Comparison of ENCODE assay signal across 1 cellular context in the genomic region with DNA sequence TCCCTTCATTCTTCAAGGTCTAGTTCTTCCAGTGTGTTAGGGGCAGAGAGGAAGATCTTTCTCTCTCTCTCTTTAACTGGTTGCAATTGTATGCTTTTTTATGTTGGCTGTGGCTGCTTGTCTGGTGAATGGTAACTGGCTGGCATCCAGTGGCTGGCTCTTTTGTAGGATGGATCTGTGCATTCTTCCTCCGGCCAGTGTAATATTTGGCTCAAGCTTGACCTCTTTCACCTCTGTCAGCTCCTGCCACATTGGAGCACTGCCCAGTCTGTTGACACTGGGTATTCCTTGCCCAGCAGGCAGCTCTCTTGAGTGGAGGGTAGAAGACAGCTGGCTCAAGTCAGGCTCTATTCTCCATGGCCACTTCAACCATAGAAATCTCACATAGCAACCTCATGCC.
TF ChIP-seq lines count a peak whose summit lies in the region.

No MANE protein-coding gene starts in this region.

TF ChIP-seq in HepG2, 621 proteins besides CTCF, POLR2A, EP300 and RAD21 (continued from another document):
- TF ChIP-seq, protein P1, sequence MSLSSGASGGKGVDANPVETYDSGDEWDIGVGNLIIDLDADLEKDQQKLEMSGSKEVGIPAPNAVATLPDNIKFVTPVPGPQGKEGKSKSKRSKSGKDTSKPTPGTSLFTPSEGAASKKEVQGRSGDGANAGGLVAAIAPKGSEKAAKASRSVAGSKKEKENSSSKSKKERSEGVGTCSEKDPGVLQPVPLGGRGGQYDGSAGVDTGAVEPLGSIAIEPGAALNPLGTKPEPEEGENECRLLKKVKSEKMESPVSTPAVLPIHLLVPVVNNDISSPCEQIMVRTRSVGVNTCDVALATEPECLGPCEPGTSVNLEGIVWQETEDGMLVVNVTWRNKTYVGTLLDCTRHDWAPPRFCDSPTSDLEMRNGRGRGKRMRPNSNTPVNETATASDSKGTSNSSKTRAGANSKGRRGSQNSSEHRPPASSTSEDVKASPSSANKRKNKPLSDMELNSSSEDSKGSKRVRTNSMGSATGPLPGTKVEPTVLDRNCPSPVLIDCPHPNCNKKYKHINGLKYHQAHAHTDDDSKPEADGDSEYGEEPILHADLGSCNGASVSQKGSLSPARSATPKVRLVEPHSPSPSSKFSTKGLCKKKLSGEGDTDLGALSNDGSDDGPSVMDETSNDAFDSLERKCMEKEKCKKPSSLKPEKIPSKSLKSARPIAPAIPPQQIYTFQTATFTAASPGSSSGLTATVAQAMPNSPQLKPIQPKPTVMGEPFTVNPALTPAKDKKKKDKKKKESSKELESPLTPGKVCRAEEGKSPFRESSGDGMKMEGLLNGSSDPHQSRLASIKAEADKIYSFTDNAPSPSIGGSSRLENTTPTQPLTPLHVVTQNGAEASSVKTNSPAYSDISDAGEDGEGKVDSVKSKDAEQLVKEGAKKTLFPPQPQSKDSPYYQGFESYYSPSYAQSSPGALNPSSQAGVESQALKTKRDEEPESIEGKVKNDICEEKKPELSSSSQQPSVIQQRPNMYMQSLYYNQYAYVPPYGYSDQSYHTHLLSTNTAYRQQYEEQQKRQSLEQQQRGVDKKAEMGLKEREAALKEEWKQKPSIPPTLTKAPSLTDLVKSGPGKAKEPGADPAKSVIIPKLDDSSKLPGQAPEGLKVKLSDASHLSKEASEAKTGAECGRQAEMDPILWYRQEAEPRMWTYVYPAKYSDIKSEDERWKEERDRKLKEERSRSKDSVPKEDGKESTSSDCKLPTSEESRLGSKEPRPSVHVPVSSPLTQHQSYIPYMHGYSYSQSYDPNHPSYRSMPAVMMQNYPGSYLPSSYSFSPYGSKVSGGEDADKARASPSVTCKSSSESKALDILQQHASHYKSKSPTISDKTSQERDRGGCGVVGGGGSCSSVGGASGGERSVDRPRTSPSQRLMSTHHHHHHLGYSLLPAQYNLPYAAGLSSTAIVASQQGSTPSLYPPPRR (CRISPR knock-in tag; IDR thresholded peaks at IDR 0.05; ENCODE audit: borderline replicate concordance), result no peak
